In the genomic region with DNA sequence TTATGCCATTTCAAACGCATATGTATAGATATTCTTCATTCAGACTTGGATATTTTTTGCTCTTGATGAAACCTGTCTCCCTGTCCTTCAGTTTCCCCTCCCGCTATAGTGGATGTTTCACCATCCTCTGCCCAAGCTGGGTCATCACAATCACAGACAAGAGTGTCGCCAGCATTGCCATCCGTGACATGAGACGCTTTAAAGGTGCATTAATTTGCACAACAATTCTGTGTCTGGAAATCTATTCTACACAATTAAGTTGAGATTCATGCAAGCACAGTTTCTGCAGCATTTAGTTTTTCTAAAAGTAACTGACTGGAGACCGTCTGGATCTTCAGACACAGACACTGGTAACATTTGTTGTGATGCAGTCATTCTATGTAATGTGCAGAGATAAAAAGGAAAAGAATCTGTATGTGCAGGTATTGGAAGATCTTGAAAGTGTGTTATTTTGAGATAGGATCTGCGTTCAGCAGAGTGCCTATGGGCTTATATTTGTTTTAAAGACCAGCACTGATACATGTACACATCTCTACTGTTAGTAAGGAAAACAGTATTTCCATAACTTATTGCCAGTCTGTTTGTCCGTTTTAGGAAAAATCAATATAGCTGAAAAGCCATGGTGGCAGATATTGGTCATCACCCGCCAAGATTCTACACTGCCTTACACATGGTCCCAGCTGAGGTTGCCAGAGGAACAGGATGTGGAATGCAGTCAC, we compare ENCODE assay signal across 7 cellular contexts. TPM values are rescaled to one million over a fixed set of nuclear protein-coding genes. Genes with fewer than 3 reads are reported as not detected.
"Had no signal": no experiment of that assay in that cellular context is flagged by ENCODE, and none has a peak within 500 bp of the region (broad histone marks: within the 10 kb centered on the region; RNA-seq: fewer than 3 reads in every experiment).

No MANE protein-coding gene starts in this region.

RNA-seq across cellular contexts. Expression of gene ULBP1, which starts 8.3 kb away (rescaled TPM):
- total RNA-seq: transverse colon, uterus had no signal

RNA-seq across cellular contexts. Expression of gene ULBP2, which starts 13.6 kb away (rescaled TPM):
- total RNA-seq: transverse colon had no signal

RNA-seq across cellular contexts. Expression of gene RAET1G, which starts 32.5 kb away (rescaled TPM):
- total RNA-seq: kidney epithelial cell, left lobe of liver, transverse colon had no signal

RNA-seq across cellular contexts. Expression of gene RAET1E, which starts 57.5 kb away (rescaled TPM):
- total RNA-seq: glomerular endothelial cell, kidney epithelial cell, left lobe of liver, lower lobe of right lung, temporal lobe, transverse colon had no signal
